ENCODE assay signal across 12 cellular contexts in the genomic region with DNA sequence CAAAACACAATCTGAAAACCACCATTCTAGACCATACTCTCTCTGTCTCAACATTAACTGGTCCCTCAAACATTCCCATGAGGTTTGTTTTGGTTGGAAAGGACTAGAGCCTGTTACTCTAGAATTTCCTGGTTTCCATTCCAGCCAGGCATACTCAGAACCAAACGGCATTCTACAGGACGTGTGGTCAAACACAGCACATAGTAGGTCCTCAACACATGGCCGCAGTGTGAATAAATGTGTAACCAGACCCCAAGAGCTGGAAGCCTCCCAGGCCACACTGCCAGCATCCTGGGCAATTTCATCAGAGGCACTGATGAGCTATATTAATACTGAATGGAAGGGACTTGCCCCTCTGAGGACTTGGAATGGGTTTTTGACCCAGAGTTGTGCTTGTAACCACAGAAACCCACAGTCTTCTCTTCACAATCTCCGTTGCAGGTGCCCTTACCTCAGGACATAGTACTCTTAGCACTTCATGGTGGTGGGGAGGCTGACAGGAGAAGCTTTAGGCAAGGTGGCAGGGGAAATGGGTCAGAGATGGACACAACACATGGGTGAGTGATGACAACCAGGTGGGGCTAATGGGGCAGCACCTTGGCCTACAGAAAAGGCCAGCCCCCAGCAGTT.
A peak's percentile ranks its signal among the peaks of the same experiment; 100 is the strongest.
DNase-seq lines count a peak whose midpoint lies in the region; ATAC-seq, FAIRE-seq and TF ChIP-seq lines count a peak whose summit lies in the region.
"Had no signal": no experiment of that assay in that cellular context is flagged by ENCODE, and none has a peak within 500 bp of the region (broad histone marks: within the 10 kb centered on the region; RNA-seq: fewer than 3 reads in every experiment).

No MANE protein-coding gene starts in this region.

- no peaks in the 10 kb centered on the region for H3K79me2 ChIP-seq in GM12878 (ENCODE audit: control insufficient read depth, insufficient read depth, low read length)

- no peaks in the 10 kb centered on the region for H3K9me3 ChIP-seq in heart left ventricle
- no peaks in the 10 kb centered on the region for H3K9me3 ChIP-seq in GM12878 (replicated peaks; ENCODE audit: control insufficient read depth, insufficient read depth, low read length)
- no peaks in the 10 kb centered on the region for H3K9me3 ChIP-seq in lower lobe of right lung
- H3K9me3 ChIP-seq in uterus = no peaks in the 10 kb centered on the region

- H3K9me3 Mint-ChIP-seq in activated T-cell treated with anti-CD3 and anti-CD28 coated beads, Interleukin-2, amount 50 U/mL, for 4 hours = no peaks in the 10 kb centered on the region
- no peaks in the 10 kb centered on the region for H3K9me3 Mint-ChIP-seq in stimulated activated effector memory CD8-positive, alpha-beta T cell treated with anti-CD3 and anti-CD28 coated beads, Interleukin-12 subunit alpha, Interleukin-12 subunit beta, amount 100 ng/mL, for 72 hours
- H3K9me3 Mint-ChIP-seq: activated CD4-positive, alpha-beta T cell treated with anti-CD3 and anti-CD28 coated beads, Interleukin-2, amount 10 ng/mL, durations not matched to agents 7 days and 5 days had no signal

- no peak overlapping the region for H2AFZ ChIP-seq in GM12878 (ENCODE audit: control insufficient read depth, low read depth, low read length)

- TF ChIP-seq CTCF in heart left ventricle (IDR thresholded peaks at IDR 0.05) (no peak), GM12878 (IDR thresholded peaks at IDR 0.05 in 2 of 3, conservative IDR thresholded peaks at IDR 0.05 in 1 of 3; ENCODE audit: control insufficient read depth in 2 of 3, extremely low read depth in 1 of 3, insufficient read depth in 1 of 3, low read depth in 3 of 3, low read length in 3 of 3) (no peak), lower lobe of right lung (IDR thresholded peaks at IDR 0.05) (no peak), uterus (IDR thresholded peaks at IDR 0.05) (no peak)

- DNase-seq in heart left ventricle (no peak), cardiac septum (ENCODE audit: low spot score) (no peak), GM12878 (ENCODE audit: low read depth, low spot score) (no peak), lower lobe of right lung (no peak), uterus (no peak)
- no peak for DNase-seq in activated T-cell treated with anti-CD3 and anti-CD28 coated beads, Interleukin-2, amount 50 U/mL, for 4 hours
- DNase-seq in stimulated activated effector memory CD8-positive, alpha-beta T cell treated with anti-CD3 and anti-CD28 coated beads, Interleukin-12 subunit alpha, Interleukin-12 subunit beta, amount 100 ng/mL, for 72 hours (ENCODE audit: low spot score in 2 of 2) = no peak
- DNase-seq: activated CD4-positive, alpha-beta T cell treated with anti-CD3 and anti-CD28 coated beads, Interleukin-2, amount 10 ng/mL, durations not matched to agents 7 days and 5 days; NCI-H2171 treated with DMSO at 0.1 percent for 48 hours; T-cell had no signal

- TF ChIP-seq POLR2A in heart left ventricle (IDR thresholded peaks at IDR 0.05) (no peak), GM12878 (IDR thresholded peaks at IDR 0.05; ENCODE audit: low read depth, low read length) (no peak), uterus (IDR thresholded peaks at IDR 0.05) (no peak)

- RAD21 ChIA-PET in GM12878 (lab: Charles Lee; ENCODE audit: unreplicated experiment) = interaction anchor here (0.7 to 4.0 kb wide), 11 partner anchors 8 to 82 kb away, joined by 3 to 24 read pairs (median 4); no protein-coding TSS in a partner anchor

- peaks cover 0 to 31% (median 6%) of the 10 kb centered on the region in 9 donors for H3K36me3 ChIP-seq in heart left ventricle
- no peaks in the 10 kb centered on the region for H3K36me3 ChIP-seq in GM12878 (ENCODE audit: control insufficient read depth in 2 of 2, insufficient read depth in 2 of 2, low read length in 1 of 2)
- no peaks in the 10 kb centered on the region for H3K36me3 ChIP-seq in lower lobe of right lung
- no peaks in the 10 kb centered on the region for H3K36me3 ChIP-seq in uterus

- CTCF ChIA-PET in GM12878 (lab: Yijun Ruan, JAX) = interaction anchor here (1.0 to 2.5 kb wide), 5 partner anchors 11 to 46 kb away, joined by 3 to 11 read pairs (median 3); no protein-coding TSS in a partner anchor

- H3K27me3 Mint-ChIP-seq in activated T-cell treated with anti-CD3 and anti-CD28 coated beads, Interleukin-2, amount 50 U/mL, for 4 hours (ENCODE audit: low read depth) = no peaks in the 10 kb centered on the region

- H3K4me1 ChIP-seq in heart left ventricle (peaks cover 0 to 53% (median 26%) of the 10 kb centered on the region in 12 donors), GM12878 (ENCODE audit: control insufficient read depth, insufficient read depth, low read length) (peaks cover 41% of the 10 kb centered on the region), lower lobe of right lung (no peaks in the 10 kb centered on the region), uterus (peaks cover 0 to 4% of the 10 kb centered on the region in 2 donors)

- intact Hi-C loops in heart left ventricle (cut with DNase I) (loop anchor here in 1 of 10 donors (10.0 kb wide), 1 partner anchor 64 kb away; the partner anchor contains the start of gene ZNF366), cardiac septum (cut with DNase I) (no loop called here), GM12878 (cut with micrococcal nuclease; ENCODE audit: unreplicated experiment) (loop anchor here (2.0 kb wide), 1 partner anchor 18 kb away; no protein-coding TSS in a partner anchor), lower lobe of right lung (cut with DNase I) (no loop called here), uterus (cut with DNase I; ENCODE audit: low total_unique reads) (no loop called here)

- in situ Hi-C loops in GM12878 (cut with MboI) = no loop called here

- no peak overlapping the region for H3K4me3 Mint-ChIP-seq in activated T-cell treated with anti-CD3 and anti-CD28 coated beads, Interleukin-2, amount 50 U/mL, for 4 hours
- H3K4me3 Mint-ChIP-seq in stimulated activated effector memory CD8-positive, alpha-beta T cell treated with anti-CD3 and anti-CD28 coated beads, Interleukin-12 subunit alpha, Interleukin-12 subunit beta, amount 100 ng/mL, for 72 hours = no peak overlapping the region
- H3K4me3 Mint-ChIP-seq: activated CD4-positive, alpha-beta T cell treated with anti-CD3 and anti-CD28 coated beads, Interleukin-2, amount 10 ng/mL, durations not matched to agents 7 days and 5 days; T-cell had no signal

- H3K27ac ChIP-seq in heart left ventricle (peak overlapping the region in 10 of 12 donors; percentile 2 to 56 (median 36)), GM12878 (ENCODE audit: control insufficient read depth, insufficient read depth) (0 out of 2 replicates have a peak overlapping the region, but pooled peaks have one; percentile 30), lower lobe of right lung (peak overlapping the region; percentile 33), uterus (peak overlapping the region; percentile 1 to 71)

- H3K4me2 ChIP-seq in GM12878 (ENCODE audit: control insufficient read depth, insufficient read depth) = no peak overlapping the region; the same call in 1 of the 2 replicates

- H3K36me3 Mint-ChIP-seq in activated T-cell treated with anti-CD3 and anti-CD28 coated beads, Interleukin-2, amount 50 U/mL, for 4 hours (ENCODE audit: insufficient read depth) = no peaks in the 10 kb centered on the region
- H3K36me3 Mint-ChIP-seq in stimulated activated effector memory CD8-positive, alpha-beta T cell treated with anti-CD3 and anti-CD28 coated beads, Interleukin-12 subunit alpha, Interleukin-12 subunit beta, amount 100 ng/mL, for 72 hours = no peaks in the 10 kb centered on the region
- H3K36me3 Mint-ChIP-seq: T-cell had no signal

- no peak for ATAC-seq in heart left ventricle
- peak; percentile 28 for ATAC-seq in GM12878
- ATAC-seq in lower lobe of right lung = no peak
- no peak for ATAC-seq in activated T-cell treated with anti-CD3 and anti-CD28 coated beads, Interleukin-2, amount 50 U/mL, for 4 hours
- ATAC-seq in stimulated activated effector memory CD8-positive, alpha-beta T cell treated with anti-CD3 and anti-CD28 coated beads, Interleukin-12 subunit alpha, Interleukin-12 subunit beta, amount 100 ng/mL, for 72 hours = no peak
- ATAC-seq in HG02981 (IDR thresholded peaks at IDR 0.05; ENCODE audit: unreplicated experiment) = no peak
- ATAC-seq: T-cell had no signal

- H3K27me3 ChIP-seq in heart left ventricle (no peaks in the 10 kb centered on the region), GM12878 (replicated peaks in 1 of 2; ENCODE audit: control insufficient read depth in 2 of 2, insufficient read depth in 2 of 2, low read length in 1 of 2) (no peaks in the 10 kb centered on the region), lower lobe of right lung (ENCODE audit: low read depth) (no peaks in the 10 kb centered on the region), uterus (no peaks in the 10 kb centered on the region)

- BruUV-seq in GM12878 (replicated peaks; lab: Mats Ljungman, UMichigan) = no TSS peak

- H3K9ac ChIP-seq in GM12878 (ENCODE audit: control insufficient read depth, insufficient read depth, low read length) = no peak overlapping the region

- SMC1A ChIA-PET in GM12878 (lab: Charles Lee; ENCODE audit: uncharacterized antibody, unreplicated experiment) = interaction anchor here (0.7 to 8.6 kb wide), 12 partner anchors 9 to 82 kb away, joined by 3 to 70 read pairs (median 3); partner anchors contain the start of gene ZNF366

- no peaks in the 10 kb centered on the region for H3K4me1 Mint-ChIP-seq in activated T-cell treated with anti-CD3 and anti-CD28 coated beads, Interleukin-2, amount 50 U/mL, for 4 hours (ENCODE audit: low read depth)
- no peaks in the 10 kb centered on the region for H3K4me1 Mint-ChIP-seq in stimulated activated effector memory CD8-positive, alpha-beta T cell treated with anti-CD3 and anti-CD28 coated beads, Interleukin-12 subunit alpha, Interleukin-12 subunit beta, amount 100 ng/mL, for 72 hours
- H3K4me1 Mint-ChIP-seq: activated CD4-positive, alpha-beta T cell treated with anti-CD3 and anti-CD28 coated beads, Interleukin-2, amount 10 ng/mL, durations not matched to agents 7 days and 5 days; T-cell had no signal

- no peaks in the 10 kb centered on the region for H4K20me1 ChIP-seq in GM12878 (ENCODE audit: control insufficient read depth, insufficient read depth)

- H3K4me3 ChIP-seq in heart left ventricle (no peak overlapping the region), GM12878 (no peak overlapping the region), lower lobe of right lung (no peak overlapping the region), uterus (no peak overlapping the region)

- no peak overlapping the region for H3K27ac Mint-ChIP-seq in stimulated activated effector memory CD8-positive, alpha-beta T cell treated with anti-CD3 and anti-CD28 coated beads, Interleukin-12 subunit alpha, Interleukin-12 subunit beta, amount 100 ng/mL, for 72 hours
- H3K27ac Mint-ChIP-seq: activated CD4-positive, alpha-beta T cell treated with anti-CD3 and anti-CD28 coated beads, Interleukin-2, amount 10 ng/mL, durations not matched to agents 7 days and 5 days; T-cell had no signal

- no peak for TF ChIP-seq EP300 in GM12878 (IDR thresholded peaks at IDR 0.05; ENCODE audit: borderline replicate concordance in 1 of 2, control insufficient read depth in 1 of 2, low read depth in 2 of 2, low read length in 2 of 2)

- FAIRE-seq in GM12878 (lab: Jason Lieb, UNC) = peak; percentile 41
- FAIRE-seq: A204.1 had no signal

- no peak for TF ChIP-seq RAD21 in GM12878 (IDR thresholded peaks at IDR 0.05; ENCODE audit: insufficient read depth, low read depth, low read length)

- 84 to 87% (median 86%) methylated on average over 3 to 4 of the region's 4 CpGs for WGBS in heart left ventricle, 4 donors
- 91% methylated on average over 4 of the region's 4 CpGs for WGBS in GM12878 (ENCODE audit: insufficient coverage, insufficient replicate concordance, low lambda C conversion rate, missing lambda C conversion rate)

- POLR2A ChIA-PET in GM12878 (lab: Charles Lee) = interaction anchor here (0.8 to 4.6 kb wide), 4 partner anchors 10 to 32 kb away, joined by 4 to 34 read pairs (median 5); no protein-coding TSS in a partner anchor
